20 cellular contexts compared by ENCODE assay signal in the genomic region with DNA sequence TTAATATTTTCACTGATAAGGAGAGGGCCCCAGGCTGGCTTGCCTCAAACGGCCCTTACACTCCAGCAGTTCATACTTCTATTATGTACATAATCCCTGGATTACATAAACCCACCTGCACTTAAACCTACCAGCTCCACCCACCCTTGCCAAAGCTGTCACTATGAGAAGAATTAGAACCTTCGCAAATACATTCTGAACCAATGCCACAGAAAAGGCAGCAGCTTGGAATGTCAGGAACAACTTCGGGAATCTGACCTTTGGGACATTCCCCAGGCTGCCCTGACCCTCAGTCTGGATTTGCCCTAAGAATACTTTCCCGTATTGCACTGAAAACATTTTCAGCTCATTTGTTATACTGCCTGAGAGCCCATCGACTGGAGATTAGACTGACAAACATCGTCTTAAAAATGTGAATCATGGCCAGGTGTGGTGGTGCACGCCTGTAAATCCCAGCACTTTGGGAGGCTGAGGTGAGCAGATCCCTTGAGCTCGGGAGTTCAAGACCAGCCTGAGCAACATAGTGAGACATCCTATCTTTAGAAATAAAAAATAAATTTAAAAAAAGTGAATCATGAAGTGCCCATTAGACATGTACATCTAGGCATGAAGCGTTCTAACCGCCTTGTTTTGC. TPM values are rescaled to one million over a fixed set of nuclear protein-coding genes. Genes with fewer than 3 reads are reported as not detected.
A peak's percentile ranks its signal among the peaks of the same experiment; 100 is the strongest.
DNase-seq lines count a peak whose midpoint lies in the region; ATAC-seq and TF ChIP-seq lines count a peak whose summit lies in the region.
"Had no signal": no experiment of that assay in that cellular context is flagged by ENCODE, and none has a peak within 500 bp of the region (broad histone marks: within the 10 kb centered on the region; RNA-seq: fewer than 3 reads in every experiment).

No MANE protein-coding gene starts in this region.

- peak overlapping the region; percentile 71 for H3K27ac ChIP-seq in cardiac muscle cell
- H3K27ac ChIP-seq in caudate nucleus (ENCODE audit: low read depth, low read length) = peak overlapping the region; percentile 90
- H3K27ac ChIP-seq in lower lobe of right lung = peak overlapping the region; percentile 74
- H3K27ac ChIP-seq in subcutaneous abdominal adipose tissue (ENCODE audit: low read depth, low read length) = peak overlapping the region; percentile 71

- peak overlapping the region in 1 of 5 donors; percentile 10 for H3K9ac ChIP-seq in subcutaneous abdominal adipose tissue (ENCODE audit: low read length in 5 of 5)

- H3K9me3 ChIP-seq in cardiac muscle cell (ENCODE audit: low read depth) (no peaks in the 10 kb centered on the region), lower lobe of right lung (no peaks in the 10 kb centered on the region), subcutaneous abdominal adipose tissue (ENCODE audit: control insufficient read depth in 5 of 5, low read length in 5 of 5) (no peaks in the 10 kb centered on the region)
- H3K9me3 ChIP-seq: MG63, spleen had no signal

- TF ChIP-seq CTCF in cardiac muscle cell (IDR thresholded peaks at IDR 0.05; ENCODE audit: low read depth, low read length) (no peak), lower lobe of right lung (IDR thresholded peaks at IDR 0.05) (no peak)

- H3K36me3 ChIP-seq in cardiac muscle cell (no peaks in the 10 kb centered on the region), lower lobe of right lung (no peaks in the 10 kb centered on the region), subcutaneous abdominal adipose tissue (ENCODE audit: control insufficient read depth in 5 of 5, insufficient read depth in 5 of 5, low read length in 5 of 5) (no peaks in the 10 kb centered on the region)
- H3K36me3 ChIP-seq: MG63, spleen had no signal

- H3K4me3 ChIP-seq in cardiac muscle cell (no peak overlapping the region), lower lobe of right lung (no peak overlapping the region), subcutaneous abdominal adipose tissue (ENCODE audit: low read depth in 1 of 5, low read length in 5 of 5) (no peak overlapping the region)
- H3K4me3 ChIP-seq: MG63, spleen had no signal

- H3K4me1 ChIP-seq in cardiac muscle cell (ENCODE audit: low read depth) = peaks cover 4% of the 10 kb centered on the region
- peaks cover 90% of the 10 kb centered on the region for H3K4me1 ChIP-seq in lower lobe of right lung
- peaks cover 12 to 78% (median 34%) of the 10 kb centered on the region in 5 donors for H3K4me1 ChIP-seq in subcutaneous abdominal adipose tissue (ENCODE audit: control insufficient read depth in 5 of 5, insufficient read depth in 5 of 5, low read length in 5 of 5)

- H3K27me3 ChIP-seq in cardiac muscle cell (no peaks in the 10 kb centered on the region), lower lobe of right lung (ENCODE audit: low read depth) (no peaks in the 10 kb centered on the region), subcutaneous abdominal adipose tissue (ENCODE audit: control insufficient read depth in 5 of 5, insufficient read depth in 4 of 5, low read length in 5 of 5) (no peaks in the 10 kb centered on the region)
- H3K27me3 ChIP-seq: MG63, spleen had no signal

- no peak for DNase-seq in cardiac muscle cell (ENCODE audit: low read depth in 1 of 2, low spot score in 1 of 2)
- DNase-seq in Right ventricle myocardium superior = no peak
- peak in 24 of 61 donors; percentile 17 to 85 (median 42) for DNase-seq in caudate nucleus (lab: John Stamatoyannopoulos, UW)
- no peak for DNase-seq in lower lobe of right lung
- no peak for DNase-seq in Ammon's horn (ENCODE audit: low spot score)
- DNase-seq: activated CD4-positive, alpha-beta T cell treated with anti-CD3 and anti-CD28 coated beads for 48 hours; activated CD8-positive, alpha-beta memory T cell treated with anti-CD3 and anti-CD28 coated beads, Interleukin-2, amount 10 ng/mL, durations not matched to agents 7 days and 5 days; C1 segment of cervical spinal cord; DMS153; HCEC 1CT; MG63; NCI-H187 treated with DMSO at 0.1 percent for 48 hours; NCI-H345; RPMI8226; spleen; stimulated activated CD8-positive, alpha-beta memory T cell treated with anti-CD3 and anti-CD28 coated beads, Interleukin-4, amount 100 ng/mL, for 48 hours; SW 1271 had no signal

- ATAC-seq in Right ventricle myocardium superior (ENCODE audit: poor library complexity) = no peak
- ATAC-seq in lower lobe of right lung = peak in 1 of 2 donors; percentile 50
- ATAC-seq in GM19452 (IDR thresholded peaks at IDR 0.05; ENCODE audit: unreplicated experiment) = no peak
- no peak for ATAC-seq in HG02588 (IDR thresholded peaks at IDR 0.05; ENCODE audit: unreplicated experiment)
- ATAC-seq: activated CD8-positive, alpha-beta memory T cell treated with anti-CD3 and anti-CD28 coated beads, Interleukin-2, amount 10 ng/mL, durations not matched to agents 7 days and 5 days had no signal

- intact Hi-C loops in Right ventricle myocardium superior (cut with DNase I) = no loop called here
- intact Hi-C loops in lower lobe of right lung (cut with DNase I) = no loop called here

RNA-seq across cellular contexts. Expression of gene SEC14L1, which starts 21.0 kb away (rescaled TPM):
- total RNA-seq in cardiac muscle cell (25.5 and 26.0 TPM in 2 replicates), Right ventricle myocardium superior (63.9 TPM), lower lobe of right lung (146 TPM)
- polyA plus RNA-seq in cardiac muscle cell = 30.0 and 32.4 TPM in 2 replicates
